In genomic region chr13:110533771-110534670, GRCh38 we compare ENCODE assay signal across 2 cellular contexts.
TF ChIP-seq lines count a peak whose summit lies in the region.

No MANE protein-coding gene starts in this region.

TF ChIP-seq in GM23338, 12 proteins besides CTCF, POLR2A, EP300 and RAD21:
- no peak for TF ChIP-seq NANOG (IDR thresholded peaks at IDR 0.05; ENCODE audit: borderline replicate concordance)
- no peak for TF ChIP-seq JUNB (IDR thresholded peaks at IDR 0.05; ENCODE audit: unreplicated experiment)
- no peak for TF ChIP-seq EZH2phosphoT487 (IDR thresholded peaks at IDR 0.05; ENCODE audit: unreplicated experiment)
- TF ChIP-seq POLR2AphosphoS5 (IDR thresholded peaks at IDR 0.05; ENCODE audit: low read depth), result no peak
- no peak for TF ChIP-seq ETS1 (IDR thresholded peaks at IDR 0.05)
- TF ChIP-seq, protein P1, sequence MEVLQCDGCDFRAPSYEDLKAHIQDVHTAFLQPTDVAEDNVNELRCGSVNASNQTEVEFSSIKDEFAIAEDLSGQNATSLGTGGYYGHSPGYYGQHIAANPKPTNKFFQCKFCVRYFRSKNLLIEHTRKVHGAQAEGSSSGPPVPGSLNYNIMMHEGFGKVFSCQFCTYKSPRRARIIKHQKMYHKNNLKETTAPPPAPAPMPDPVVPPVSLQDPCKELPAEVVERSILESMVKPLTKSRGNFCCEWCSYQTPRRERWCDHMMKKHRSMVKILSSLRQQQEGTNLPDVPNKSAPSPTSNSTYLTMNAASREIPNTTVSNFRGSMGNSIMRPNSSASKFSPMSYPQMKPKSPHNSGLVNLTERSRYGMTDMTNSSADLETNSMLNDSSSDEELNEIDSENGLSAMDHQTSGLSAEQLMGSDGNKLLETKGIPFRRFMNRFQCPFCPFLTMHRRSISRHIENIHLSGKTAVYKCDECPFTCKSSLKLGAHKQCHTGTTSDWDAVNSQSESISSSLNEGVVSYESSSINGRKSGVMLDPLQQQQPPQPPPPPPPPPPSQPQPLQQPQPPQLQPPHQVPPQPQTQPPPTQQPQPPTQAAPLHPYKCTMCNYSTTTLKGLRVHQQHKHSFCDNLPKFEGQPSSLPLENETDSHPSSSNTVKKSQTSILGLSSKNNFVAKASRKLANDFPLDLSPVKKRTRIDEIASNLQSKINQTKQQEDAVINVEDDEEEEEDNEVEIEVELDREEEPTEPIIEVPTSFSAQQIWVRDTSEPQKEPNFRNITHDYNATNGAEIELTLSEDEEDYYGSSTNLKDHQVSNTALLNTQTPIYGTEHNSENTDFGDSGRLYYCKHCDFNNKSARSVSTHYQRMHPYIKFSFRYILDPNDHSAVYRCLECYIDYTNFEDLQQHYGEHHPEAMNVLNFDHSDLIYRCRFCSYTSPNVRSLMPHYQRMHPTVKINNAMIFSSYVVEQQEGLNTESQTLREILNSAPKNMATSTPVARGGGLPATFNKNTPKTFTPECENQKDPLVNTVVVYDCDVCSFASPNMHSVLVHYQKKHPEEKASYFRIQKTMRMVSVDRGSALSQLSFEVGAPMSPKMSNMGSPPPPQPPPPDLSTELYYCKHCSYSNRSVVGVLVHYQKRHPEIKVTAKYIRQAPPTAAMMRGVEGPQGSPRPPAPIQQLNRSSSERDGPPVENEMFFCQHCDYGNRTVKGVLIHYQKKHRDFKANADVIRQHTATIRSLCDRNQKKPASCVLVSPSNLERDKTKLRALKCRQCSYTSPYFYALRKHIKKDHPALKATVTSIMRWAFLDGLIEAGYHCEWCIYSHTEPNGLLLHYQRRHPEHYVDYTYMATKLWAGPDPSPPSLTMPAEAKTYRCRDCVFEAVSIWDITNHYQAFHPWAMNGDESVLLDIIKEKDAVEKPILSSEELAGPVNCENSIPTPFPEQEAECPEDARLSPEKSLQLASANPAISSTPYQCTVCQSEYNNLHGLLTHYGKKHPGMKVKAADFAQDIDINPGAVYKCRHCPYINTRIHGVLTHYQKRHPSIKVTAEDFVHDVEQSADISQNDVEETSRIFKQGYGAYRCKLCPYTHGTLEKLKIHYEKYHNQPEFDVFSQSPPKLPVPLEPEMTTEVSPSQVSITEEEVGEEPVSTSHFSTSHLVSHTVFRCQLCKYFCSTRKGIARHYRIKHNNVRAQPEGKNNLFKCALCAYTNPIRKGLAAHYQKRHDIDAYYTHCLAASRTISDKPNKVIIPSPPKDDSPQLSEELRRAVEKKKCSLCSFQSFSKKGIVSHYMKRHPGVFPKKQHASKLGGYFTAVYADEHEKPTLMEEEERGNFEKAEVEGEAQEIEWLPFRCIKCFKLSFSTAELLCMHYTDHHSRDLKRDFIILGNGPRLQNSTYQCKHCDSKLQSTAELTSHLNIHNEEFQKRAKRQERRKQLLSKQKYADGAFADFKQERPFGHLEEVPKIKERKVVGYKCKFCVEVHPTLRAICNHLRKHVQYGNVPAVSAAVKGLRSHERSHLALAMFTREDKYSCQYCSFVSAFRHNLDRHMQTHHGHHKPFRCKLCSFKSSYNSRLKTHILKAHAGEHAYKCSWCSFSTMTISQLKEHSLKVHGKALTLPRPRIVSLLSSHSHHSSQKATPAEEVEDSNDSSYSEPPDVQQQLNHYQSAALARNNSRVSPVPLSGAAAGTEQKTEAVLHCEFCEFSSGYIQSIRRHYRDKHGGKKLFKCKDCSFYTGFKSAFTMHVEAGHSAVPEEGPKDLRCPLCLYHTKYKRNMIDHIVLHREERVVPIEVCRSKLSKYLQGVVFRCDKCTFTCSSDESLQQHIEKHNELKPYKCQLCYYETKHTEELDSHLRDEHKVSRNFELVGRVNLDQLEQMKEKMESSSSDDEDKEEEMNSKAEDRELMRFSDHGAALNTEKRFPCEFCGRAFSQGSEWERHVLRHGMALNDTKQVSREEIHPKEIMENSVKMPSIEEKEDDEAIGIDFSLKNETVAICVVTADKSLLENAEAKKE (CRISPR knock-in tag; IDR thresholded peaks at IDR 0.05), result no peak
- TF ChIP-seq ZNF114 (CRISPR knock-in tag; IDR thresholded peaks at IDR 0.05), result no peak
- no peak for TF ChIP-seq CREB1 (CRISPR knock-in tag; IDR thresholded peaks at IDR 0.05; ENCODE audit: low read depth)
- TF ChIP-seq STAT1 (IDR thresholded peaks at IDR 0.05; ENCODE audit: unreplicated experiment), result no peak
- TF ChIP-seq, protein P2, sequence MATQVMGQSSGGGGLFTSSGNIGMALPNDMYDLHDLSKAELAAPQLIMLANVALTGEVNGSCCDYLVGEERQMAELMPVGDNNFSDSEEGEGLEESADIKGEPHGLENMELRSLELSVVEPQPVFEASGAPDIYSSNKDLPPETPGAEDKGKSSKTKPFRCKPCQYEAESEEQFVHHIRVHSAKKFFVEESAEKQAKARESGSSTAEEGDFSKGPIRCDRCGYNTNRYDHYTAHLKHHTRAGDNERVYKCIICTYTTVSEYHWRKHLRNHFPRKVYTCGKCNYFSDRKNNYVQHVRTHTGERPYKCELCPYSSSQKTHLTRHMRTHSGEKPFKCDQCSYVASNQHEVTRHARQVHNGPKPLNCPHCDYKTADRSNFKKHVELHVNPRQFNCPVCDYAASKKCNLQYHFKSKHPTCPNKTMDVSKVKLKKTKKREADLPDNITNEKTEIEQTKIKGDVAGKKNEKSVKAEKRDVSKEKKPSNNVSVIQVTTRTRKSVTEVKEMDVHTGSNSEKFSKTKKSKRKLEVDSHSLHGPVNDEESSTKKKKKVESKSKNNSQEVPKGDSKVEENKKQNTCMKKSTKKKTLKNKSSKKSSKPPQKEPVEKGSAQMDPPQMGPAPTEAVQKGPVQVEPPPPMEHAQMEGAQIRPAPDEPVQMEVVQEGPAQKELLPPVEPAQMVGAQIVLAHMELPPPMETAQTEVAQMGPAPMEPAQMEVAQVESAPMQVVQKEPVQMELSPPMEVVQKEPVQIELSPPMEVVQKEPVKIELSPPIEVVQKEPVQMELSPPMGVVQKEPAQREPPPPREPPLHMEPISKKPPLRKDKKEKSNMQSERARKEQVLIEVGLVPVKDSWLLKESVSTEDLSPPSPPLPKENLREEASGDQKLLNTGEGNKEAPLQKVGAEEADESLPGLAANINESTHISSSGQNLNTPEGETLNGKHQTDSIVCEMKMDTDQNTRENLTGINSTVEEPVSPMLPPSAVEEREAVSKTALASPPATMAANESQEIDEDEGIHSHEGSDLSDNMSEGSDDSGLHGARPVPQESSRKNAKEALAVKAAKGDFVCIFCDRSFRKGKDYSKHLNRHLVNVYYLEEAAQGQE (IDR thresholded peaks at IDR 0.05; ENCODE audit: unreplicated experiment), result no peak
- TF ChIP-seq ZNF331 (CRISPR knock-in tag; IDR thresholded peaks at IDR 0.05; ENCODE audit: low read depth), result no peak
- no peak for TF ChIP-seq EZH2 (IDR thresholded peaks at IDR 0.05; ENCODE audit: low read depth, unreplicated experiment)
TF ChIP-seq in GM23338: peak in this region for 0.

TF ChIP-seq in K562, 482 proteins besides CTCF, POLR2A, EP300 and RAD21:
- TF ChIP-seq ZNF551 (CRISPR knock-in tag; IDR thresholded peaks at IDR 0.05) (no peak), ZNF134 (CRISPR knock-in tag; conservative IDR thresholded peaks at IDR 0.05) (peak; percentile 54; the same call in 1 of the 2 replicates), HDAC6 (IDR thresholded peaks at IDR 0.05; ENCODE audit: low read depth, low read length) (no peak), ZNF263 (CRISPR knock-in tag; IDR thresholded peaks at IDR 0.05; ENCODE audit: borderline replicate concordance) (no peak)
TF ChIP-seq in K562: peak in this region for 1.
